In genomic region chr3:169760479-169760878, GRCh38 we compare ENCODE assay signal across 1 cellular context.
TF ChIP-seq lines count a peak whose summit lies in the region.

No MANE protein-coding gene starts in this region.

TF ChIP-seq in IMR-90, 13 proteins besides CTCF, POLR2A, EP300 and RAD21:
- TF ChIP-seq USF2 (IDR thresholded peaks at IDR 0.05; ENCODE audit: low read depth, low read length): peak; percentile 10; the same call in 1 of the 2 replicates
- no peak for TF ChIP-seq RCOR1 (IDR thresholded peaks at IDR 0.05; ENCODE audit: insufficient replicate concordance, low read length)
